ENCODE assay signal across 1 cellular context in genomic region chr14:101711041-101711861, GRCh38.
A peak's percentile ranks its signal among the peaks of the same experiment; 100 is the strongest.
TF ChIP-seq lines count a peak whose summit lies in the region.

No MANE protein-coding gene starts in this region.

TF ChIP-seq in K562, 482 proteins besides CTCF, POLR2A, EP300 and RAD21 (continued from another document):
- TF ChIP-seq HINFP (tag; conservative IDR thresholded peaks at IDR 0.05; ENCODE audit: low read depth) (no peak), TARDBP (IDR thresholded peaks at IDR 0.05) (no peak), TAF15 (IDR thresholded peaks at IDR 0.05; ENCODE audit: low read depth, low read length) (no peak), ZNF699 (CRISPR knock-in tag; IDR thresholded peaks at IDR 0.05; ENCODE audit: insufficient replicate concordance) (no peak), TCF3 (CRISPR knock-in tag; IDR thresholded peaks at IDR 0.05) (no peak), TSHZ1 (CRISPR knock-in tag; IDR thresholded peaks at IDR 0.05) (no peak), GABPB2 (CRISPR knock-in tag; conservative IDR thresholded peaks at IDR 0.05) (no peak), ZNF280B (CRISPR knock-in tag; IDR thresholded peaks at IDR 0.05) (no peak), ZNF121 (CRISPR knock-in tag; conservative IDR thresholded peaks at IDR 0.05) (no peak), MTF1 (CRISPR knock-in tag; IDR thresholded peaks at IDR 0.05; ENCODE audit: borderline replicate concordance) (no peak), HDGF (IDR thresholded peaks at IDR 0.05) (0 out of 2 replicates have a peak, but pooled peaks have one; percentile 20), ZFP30 (CRISPR knock-in tag; IDR thresholded peaks at IDR 0.05; ENCODE audit: borderline replicate concordance) (no peak), ZNF780A (CRISPR knock-in tag; IDR thresholded peaks at IDR 0.05) (no peak), TBL1XR1 (IDR thresholded peaks at IDR 0.05; ENCODE audit: low read length in 2 of 2) (no peak), ZNF197 (CRISPR knock-in tag; IDR thresholded peaks at IDR 0.05; ENCODE audit: low read depth) (0 out of 2 replicates have a peak, but pooled peaks have one; percentile 40), L3MBTL2 (IDR thresholded peaks at IDR 0.05) (0 out of 2 replicates have a peak, but pooled peaks have one; percentile 18), RBM14 (IDR thresholded peaks at IDR 0.05; ENCODE audit: borderline replicate concordance, insufficient read depth, low read depth, low read length) (no peak), GTF2E2 (tag; IDR thresholded peaks at IDR 0.05) (peak; percentile 65; the same call in 1 of the 2 replicates), HNRNPH1 (optimal IDR thresholded peaks at IDR 0.05; ENCODE audit: low read depth, low read length) (no peak), NFIX (CRISPR knock-in tag; IDR thresholded peaks at IDR 0.05; ENCODE audit: low read depth) (no peak), POLR2G (IDR thresholded peaks at IDR 0.05; ENCODE audit: low read depth, low read length) (peak; percentile 74), CREB1 (IDR thresholded peaks at IDR 0.05) (no peak; the same call in 1 of the 2 replicates), CREB1 (CRISPR knock-in tag; IDR thresholded peaks at IDR 0.05) (peak; percentile 49; the same call in 1 of the 2 replicates), MAZ (CRISPR knock-in tag; conservative IDR thresholded peaks at IDR 0.05 in 1 of 2, IDR thresholded peaks at IDR 0.05 in 1 of 2) (peak in 1 of 2 experiments; percentile 43; a peak in 1 of 4 replicates), CCNT2 (IDR thresholded peaks at IDR 0.05; ENCODE audit: borderline replicate concordance, extremely low read depth, insufficient read length, low read depth, low read length) (no peak)
- TF ChIP-seq, protein P1, sequence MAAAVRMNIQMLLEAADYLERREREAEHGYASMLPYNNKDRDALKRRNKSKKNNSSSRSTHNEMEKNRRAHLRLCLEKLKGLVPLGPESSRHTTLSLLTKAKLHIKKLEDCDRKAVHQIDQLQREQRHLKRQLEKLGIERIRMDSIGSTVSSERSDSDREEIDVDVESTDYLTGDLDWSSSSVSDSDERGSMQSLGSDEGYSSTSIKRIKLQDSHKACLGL (CRISPR knock-in tag; IDR thresholded peaks at IDR 0.05; ENCODE audit: borderline replicate concordance, poor library complexity, severe bottlenecking): no peak
- TF ChIP-seq, protein P2, sequence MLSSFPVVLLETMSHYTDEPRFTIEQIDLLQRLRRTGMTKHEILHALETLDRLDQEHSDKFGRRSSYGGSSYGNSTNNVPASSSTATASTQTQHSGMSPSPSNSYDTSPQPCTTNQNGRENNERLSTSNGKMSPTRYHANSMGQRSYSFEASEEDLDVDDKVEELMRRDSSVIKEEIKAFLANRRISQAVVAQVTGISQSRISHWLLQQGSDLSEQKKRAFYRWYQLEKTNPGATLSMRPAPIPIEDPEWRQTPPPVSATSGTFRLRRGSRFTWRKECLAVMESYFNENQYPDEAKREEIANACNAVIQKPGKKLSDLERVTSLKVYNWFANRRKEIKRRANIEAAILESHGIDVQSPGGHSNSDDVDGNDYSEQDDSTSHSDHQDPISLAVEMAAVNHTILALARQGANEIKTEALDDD (IDR thresholded peaks at IDR 0.05): no peak
